Comparison of ENCODE assay signal across 8 cellular contexts in the genomic region with DNA sequence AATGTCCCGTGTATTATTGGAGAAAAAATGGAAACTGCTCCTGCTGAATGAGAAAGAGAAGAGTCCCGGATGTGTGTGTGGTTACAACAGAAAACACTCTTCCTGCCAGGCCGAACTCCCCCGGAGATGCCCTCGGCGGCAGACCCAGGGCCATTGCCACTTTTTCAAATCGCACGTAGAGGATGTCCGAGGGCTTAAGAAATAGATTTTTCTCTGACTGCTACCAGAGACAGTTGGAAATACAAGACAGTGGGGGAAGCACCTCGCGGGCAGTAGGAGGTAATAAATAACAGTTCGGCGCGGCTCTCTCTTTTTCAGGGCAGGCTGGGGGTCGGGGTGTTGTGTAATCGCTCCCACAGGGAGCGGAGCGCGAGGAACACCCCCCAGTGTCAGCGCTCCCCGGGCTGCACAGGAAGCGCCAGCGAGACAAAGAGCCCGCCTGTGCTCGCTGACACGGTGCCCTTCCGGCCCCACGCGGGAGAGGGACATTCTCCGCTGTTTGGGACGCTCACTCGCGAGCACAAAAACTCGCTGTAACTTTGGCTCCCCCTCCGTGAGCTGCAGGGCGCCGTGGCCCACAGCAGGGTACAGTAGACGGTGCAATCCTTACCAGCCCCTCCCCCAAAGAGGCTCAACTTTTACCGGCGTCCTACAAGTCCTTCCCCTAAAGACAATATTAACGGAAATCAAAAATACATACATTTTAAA. TPM values are rescaled to one million over a fixed set of nuclear protein-coding genes. Genes with fewer than 3 reads are reported as not detected.
DNase-seq lines count a peak whose midpoint lies in the region; ATAC-seq and TF ChIP-seq lines count a peak whose summit lies in the region.

No MANE protein-coding gene starts in this region.

- H3K27ac Mint-ChIP-seq in activated B cell treated with CpG ODN at 0.5 μM for 24 hours = peak overlapping the region; percentile 96

- peaks cover 29% of the 10 kb centered on the region for H3K4me1 Mint-ChIP-seq in activated B cell treated with CpG ODN at 0.5 μM for 24 hours

- intact Hi-C loops in activated B cell treated with CpG ODN at 0.5 μM for 24 hours (cut with micrococcal nuclease) = loop anchor here (1.0 to 5.0 kb wide), 7 partner anchors 40 to 1525 kb away; a partner anchor contains a TSS

- POLR2A ChIA-PET in activated B cell treated with CpG ODN at 0.5 μM for 24 hours (lab: Charles Lee) = interaction anchor here (0.7 to 1.6 kb wide), 5 partner anchors 8 to 885 kb away, joined by 3 to 6 read pairs (median 5); a partner anchor contains a TSS

- H3K4me3 Mint-ChIP-seq in activated B cell treated with CpG ODN at 0.5 μM for 24 hours = peak overlapping the region; percentile 99

- peak; percentile 75 for DNase-seq in NCI-H1092 treated with DMSO at 0.1 percent for 48 hours (lab: John Stamatoyannopoulos, UW)
- DNase-seq in NCI-H1092 (lab: John Stamatoyannopoulos, UW) = no peak
- DNase-seq in NCI-H146 treated with DMSO at 0.1 percent for 48 hours (lab: John Stamatoyannopoulos, UW; ENCODE audit: unreplicated experiment) = peak; percentile 14
- DNase-seq in activated B cell treated with CpG ODN at 0.5 μM for 24 hours = peak; percentile 50
- peak; percentile 47 for DNase-seq in cerebellar cortex (ENCODE audit: low spot score)
- DNase-seq in kidney glomerular epithelial cell (lab: John Stamatoyannopoulos, UW) = peak; percentile 86
- DNase-seq in stimulated activated CD4-positive, alpha-beta T cell treated with anti-CD3 and anti-CD28 coated beads, Interleukin-15, amount 100 ng/mL, for 48 hours (ENCODE audit: low read depth in 2 of 2) = peak; percentile 48 to 58

- CTCF ChIA-PET in activated B cell treated with CpG ODN at 0.5 μM for 24 hours (lab: Charles Lee) = no interaction called here

- H3K27me3 Mint-ChIP-seq in activated B cell treated with CpG ODN at 0.5 μM for 24 hours = no peaks in the 10 kb centered on the region

- ATAC-seq in HG02642 (IDR thresholded peaks at IDR 0.05; ENCODE audit: poor library complexity, unreplicated experiment) (peak; percentile 73), activated B cell treated with CpG ODN at 0.5 μM for 24 hours (ENCODE audit: low read depth) (peak; percentile 75)

- H3K36me3 Mint-ChIP-seq in activated B cell treated with CpG ODN at 0.5 μM for 24 hours (ENCODE audit: low read depth) = peaks cover 10% of the 10 kb centered on the region

- no peak for TF ChIP-seq CTCF in activated B cell treated with CpG ODN at 0.5 μM for 24 hours (IDR thresholded peaks at IDR 0.05)

- no peaks in the 10 kb centered on the region for H3K9me3 Mint-ChIP-seq in activated B cell treated with CpG ODN at 0.5 μM for 24 hours

RNA-seq across cellular contexts. Expression of a gene that starts 1.1 kb away (rescaled TPM):
- 19.2 and 19.3 TPM in 2 replicates for total RNA-seq in activated B cell treated with CpG ODN at 0.5 μM for 24 hours
